ENCODE assay signal across 27 cellular contexts in the genomic region with DNA sequence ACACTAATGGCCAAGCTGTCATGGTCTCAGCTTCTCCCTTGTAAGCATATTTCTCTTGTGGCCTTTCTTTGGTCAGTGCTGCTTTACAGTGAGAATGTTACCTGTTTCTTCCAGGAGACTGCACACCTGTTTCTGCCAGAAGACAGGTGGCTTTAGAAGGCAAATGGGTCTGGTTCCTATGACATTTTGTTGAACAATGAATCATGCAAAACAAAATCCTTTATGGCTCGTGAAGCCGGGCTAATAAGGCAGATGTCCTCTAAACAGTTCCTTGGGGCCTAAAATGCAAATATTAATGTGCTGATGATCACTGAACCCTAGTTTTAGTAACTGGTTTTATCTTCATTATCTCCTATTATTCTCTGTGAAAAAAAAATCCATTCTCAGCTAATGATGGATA.
"Had no signal": no experiment of that assay in that cellular context is flagged by ENCODE, and none has a peak within 500 bp of the region (broad histone marks: within the 10 kb centered on the region; RNA-seq: fewer than 3 reads in every experiment).

No MANE protein-coding gene starts in this region.

- DNase-seq: activated B cell treated with CpG ODN at 0.5 μM for 24 hours; activated CD4-positive, alpha-beta T cell treated with anti-CD3 and anti-CD28 coated beads for 48 hours; activated CD4-positive, alpha-beta T cell treated with anti-CD3 and anti-CD28 coated beads, Interleukin-2, amount 50 U/mL, for 1 hour; activated CD4-positive, alpha-beta T cell treated with anti-CD3 and anti-CD28 coated beads, Interleukin-2, amount 50 U/mL, for 48 hours; activated CD8-positive, alpha-beta memory T cell treated with anti-CD3 and anti-CD28 coated beads for 24 hours; activated CD8-positive, alpha-beta T cell treated with anti-CD3 and anti-CD28 coated beads for 36 hours; activated effector memory CD4-positive, alpha-beta T cell treated with Interleukin-2 at 50 U/mL for 16 hours; activated gamma-delta T cell treated with Interleukin-2 at 50 U/mL for 16 hours; activated naive CD4-positive, alpha-beta T cell treated with anti-CD3 and anti-CD28 coated beads, Interleukin-2, amount 50 U/mL, for 16 hours; activated naive CD4-positive, alpha-beta T cell treated with Interleukin-2 at 50 U/mL for 16 hours; activated T-cell treated with anti-CD3 and anti-CD28 coated beads, Interleukin-2, amount 50 U/mL, for 4 hours; amniotic stem cell; anterior cingulate cortex; brain microvascular endothelial cell; dorsolateral prefrontal cortex; effector memory CD4-positive, alpha-beta T cell; endodermal cell; foreskin keratinocyte; gastrocnemius medialis; heart right ventricle; T1000; WERI-Rb-1 had no signal

- H3K4me1 ChIP-seq: foreskin keratinocyte, gastrocnemius medialis, heart right ventricle had no signal

- H3K27me3 ChIP-seq: brain microvascular endothelial cell, dorsolateral prefrontal cortex, foreskin keratinocyte, gastrocnemius medialis, heart right ventricle, hepatocyte had no signal

- ATAC-seq: activated CD4-positive, CD25-positive, alpha-beta regulatory T cell treated with anti-CD3 and anti-CD28 coated beads, Interleukin-2, amount 50 U/mL, for 24 hours; activated CD8-positive, alpha-beta T cell treated with anti-CD3 and anti-CD28 coated beads for 36 hours; activated T-cell treated with anti-CD3 and anti-CD28 coated beads, Interleukin-2, amount 50 U/mL, for 4 hours; activated T-helper 17 cell treated with anti-CD3 and anti-CD28 coated beads, Interleukin-2, amount 50 U/mL, for 72 hours; esophagus mucosa; foreskin keratinocyte; gastrocnemius medialis; heart right ventricle had no signal

- H3K4me2 ChIP-seq: hepatocyte had no signal

- H3K4me3 ChIP-seq: coronary artery, dorsolateral prefrontal cortex, gastrocnemius medialis, heart right ventricle, hepatocyte had no signal

- H3K79me2 ChIP-seq: hepatocyte had no signal

- H3K36me3 ChIP-seq: brain microvascular endothelial cell, gastrocnemius medialis, heart right ventricle, WERI-Rb-1 had no signal

- H3K27ac ChIP-seq: brain microvascular endothelial cell, coronary artery, dorsolateral prefrontal cortex, foreskin keratinocyte, gastrocnemius medialis, heart right ventricle, hepatocyte, WERI-Rb-1 had no signal

- H3K9me3 ChIP-seq: gastrocnemius medialis, heart right ventricle had no signal

- H2AFZ ChIP-seq: hepatocyte had no signal
